32 cellular contexts compared by ENCODE assay signal in genomic region chr11:133860151-133860550, GRCh38. TPM values are rescaled to one million over a fixed set of nuclear protein-coding genes. Genes with fewer than 3 reads are reported as not detected.
"Had no signal": no experiment of that assay in that cellular context is flagged by ENCODE, and none has a peak within 500 bp of the region (broad histone marks: within the 10 kb centered on the region; RNA-seq: fewer than 3 reads in every experiment).

No MANE protein-coding gene starts in this region.

- H3K27ac Mint-ChIP-seq: stimulated activated memory B cell treated with anti-CD40 and anti-IgM and Interleukin-4, amounts not matched to agents 10 μg/mL and 1 μg/mL and 100 μg/mL, for 72 hours; stimulated activated naive B cell treated with anti-CD40 and anti-IgM and Interleukin-4, amounts not matched to agents 10 μg/mL and 1 μg/mL and 100 μg/mL, for 72 hours; stimulated activated naive CD8-positive, alpha-beta T cell treated with anti-CD3 and anti-CD28 coated beads, Interleukin-15, amount 100 ng/mL, for 72 hours; stimulated activated naive CD8-positive, alpha-beta T cell treated with anti-CD3 and anti-CD28 coated beads, Interleukin-15, Interleukin-2, amounts not matched to agents 100 ng/mL and 50 ng/mL, for 24 hours; type B pancreatic cell had no signal

- H3K36me3 Mint-ChIP-seq: stimulated activated memory B cell treated with anti-CD40 and anti-IgM and Interleukin-4, amounts not matched to agents 10 μg/mL and 1 μg/mL and 100 μg/mL, for 72 hours; stimulated activated naive B cell treated with anti-CD40 and anti-IgM and Interleukin-4, amounts not matched to agents 10 μg/mL and 1 μg/mL and 100 μg/mL, for 72 hours; type B pancreatic cell had no signal

- H3K9me3 Mint-ChIP-seq: stimulated activated memory B cell treated with anti-CD40 and anti-IgM and Interleukin-4, amounts not matched to agents 10 μg/mL and 1 μg/mL and 100 μg/mL, for 72 hours; stimulated activated naive B cell treated with anti-CD40 and anti-IgM and Interleukin-4, amounts not matched to agents 10 μg/mL and 1 μg/mL and 100 μg/mL, for 72 hours; stimulated activated naive CD8-positive, alpha-beta T cell treated with anti-CD3 and anti-CD28 coated beads, Interleukin-15, amount 100 ng/mL, for 72 hours; stimulated activated naive CD8-positive, alpha-beta T cell treated with anti-CD3 and anti-CD28 coated beads, Interleukin-15, Interleukin-2, amounts not matched to agents 100 ng/mL and 50 ng/mL, for 24 hours; type B pancreatic cell had no signal

- DNase-seq: stimulated activated CD4-positive, alpha-beta T cell treated with anti-CD3 and anti-CD28 coated beads, Interleukin-2, amount 100 ng/mL, for 48 hours; stimulated activated CD4-positive, alpha-beta T cell treated with anti-CD3 and anti-CD28 coated beads, Interleukin-4, amount 100 ng/mL, for 1 hour; stimulated activated CD4-positive, alpha-beta T cell treated with anti-CD3 and anti-CD28 coated beads, Interleukin-4, amount 100 ng/mL, for 24 hours; stimulated activated CD4-positive, alpha-beta T cell treated with anti-CD3 and anti-CD28 coated beads, Interleukin-4, amount 100 ng/mL, for 4 hours; stimulated activated CD8-positive, alpha-beta memory T cell treated with anti-CD3 and anti-CD28 coated beads, Interleukin-4, amount 100 ng/mL, for 48 hours; stimulated activated naive B cell treated with anti-CD40 and anti-IgM and Interleukin-4, amounts not matched to agents 10 μg/mL and 1 μg/mL and 100 μg/mL, for 72 hours; stimulated activated naive CD4-positive, alpha-beta T cell; stimulated activated naive CD4-positive, alpha-beta T cell treated with Interleukin-2 at 50 U/mL for 16 hours; stimulated activated naive CD8-positive, alpha-beta T cell treated with anti-CD3 and anti-CD28 coated beads, Interleukin-15, amount 100 ng/mL, for 72 hours; stimulated activated naive CD8-positive, alpha-beta T cell treated with anti-CD3 and anti-CD28 coated beads, Interleukin-15, Interleukin-2, amounts not matched to agents 100 U/mL and 50 U/mL, for 24 hours; stomach; substantia nigra; testis; thyroid gland; tibial artery; transverse colon; trophoblast cell; upper lobe of left lung; upper lobe of right lung; uterus had no signal

- ATAC-seq: stimulated activated memory B cell treated with anti-CD40 and anti-IgM and Interleukin-4, amounts not matched to agents 10 μg/mL and 1 μg/mL and 100 μg/mL, for 72 hours; stimulated activated naive B cell treated with anti-CD40 and anti-IgM and Interleukin-4, amounts not matched to agents 10 μg/mL and 1 μg/mL and 100 μg/mL, for 72 hours; stimulated activated naive CD8-positive, alpha-beta T cell treated with anti-CD3 and anti-CD28 coated beads, Interleukin-15, amount 100 ng/mL, for 72 hours; stimulated activated naive CD8-positive, alpha-beta T cell treated with anti-CD3 and anti-CD28 coated beads, Interleukin-15, Interleukin-2, amounts not matched to agents 100 U/mL and 50 U/mL, for 24 hours; upper lobe of right lung had no signal

- H3K4me1 Mint-ChIP-seq: stimulated activated memory B cell treated with anti-CD40 and anti-IgM and Interleukin-4, amounts not matched to agents 10 μg/mL and 1 μg/mL and 100 μg/mL, for 72 hours; stimulated activated naive B cell treated with anti-CD40 and anti-IgM and Interleukin-4, amounts not matched to agents 10 μg/mL and 1 μg/mL and 100 μg/mL, for 72 hours; stimulated activated naive CD8-positive, alpha-beta T cell treated with anti-CD3 and anti-CD28 coated beads, Interleukin-15, amount 100 ng/mL, for 72 hours had no signal

- FAIRE-seq: urothelium cell line had no signal

- H3K4me3 Mint-ChIP-seq: stimulated activated memory B cell treated with anti-CD40 and anti-IgM and Interleukin-4, amounts not matched to agents 10 μg/mL and 1 μg/mL and 100 μg/mL, for 72 hours; stimulated activated naive B cell treated with anti-CD40 and anti-IgM and Interleukin-4, amounts not matched to agents 10 μg/mL and 1 μg/mL and 100 μg/mL, for 72 hours; stimulated activated naive CD8-positive, alpha-beta T cell treated with anti-CD3 and anti-CD28 coated beads, Interleukin-15, amount 100 ng/mL, for 72 hours; stimulated activated naive CD8-positive, alpha-beta T cell treated with anti-CD3 and anti-CD28 coated beads, Interleukin-15, Interleukin-2, amounts not matched to agents 100 ng/mL and 50 ng/mL, for 24 hours; type B pancreatic cell had no signal

RNA-seq across cellular contexts. Expression of gene SPATA19, which starts 14.8 kb away (rescaled TPM):
- total RNA-seq: stomach, subcutaneous adipose tissue, suprapubic skin, temporal lobe, thoracic aorta, tibial nerve, transverse colon, upper lobe of left lung, upper lobe of right lung, ureter, urinary bladder, uterus, vagina had no signal
- polyA plus RNA-seq: urinary bladder had no signal
